Comparison of ENCODE assay signal across 22 cellular contexts in the genomic region with DNA sequence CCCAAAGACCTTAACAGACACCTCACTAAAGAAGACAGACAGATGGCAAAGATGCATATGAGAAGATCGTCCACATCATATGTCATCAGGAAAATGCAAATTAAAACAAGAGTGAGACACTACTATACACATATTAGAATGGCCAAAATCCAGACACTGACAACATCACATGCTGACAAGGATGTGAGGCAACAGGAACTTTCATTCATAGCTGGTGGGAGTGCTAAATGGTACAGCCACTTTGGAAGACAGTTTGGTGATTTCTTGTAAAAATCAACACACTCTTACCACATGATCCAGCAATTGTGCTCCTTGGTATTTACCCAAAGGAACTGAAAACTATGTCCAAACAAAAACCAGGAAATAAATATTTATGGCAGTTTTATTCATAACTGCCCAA. TPM values are rescaled to one million over a fixed set of nuclear protein-coding genes. Genes with fewer than 3 reads are reported as not detected.
DNase-seq lines count a peak whose midpoint lies in the region; ATAC-seq and TF ChIP-seq lines count a peak whose summit lies in the region.
"Had no signal": no experiment of that assay in that cellular context is flagged by ENCODE, and none has a peak within 500 bp of the region (broad histone marks: within the 10 kb centered on the region; RNA-seq: fewer than 3 reads in every experiment).

No MANE protein-coding gene starts in this region.

- intact Hi-C loops in Calu3 (cut with micrococcal nuclease; ENCODE audit: unreplicated experiment) (no loop called here), left colon (cut with DNase I, micrococcal nuclease) (no loop called here)

- no peak overlapping the region for H3K4me3 Mint-ChIP-seq in Calu3 (ENCODE audit: low read depth, unreplicated experiment)
- H3K4me3 Mint-ChIP-seq in naive thymus-derived CD8-positive, alpha-beta T cell, result no peak overlapping the region
- H3K4me3 Mint-ChIP-seq: CD14-positive monocyte; CD4-positive, alpha-beta memory T cell; GM23338; H9 had no signal

- H3K4me1 Mint-ChIP-seq in Calu3 (ENCODE audit: low read depth, unreplicated experiment), result peaks cover 33% of the 10 kb centered on the region
- H3K4me1 Mint-ChIP-seq in naive thymus-derived CD8-positive, alpha-beta T cell, result peaks cover 0 to 2% (median 0%) of the 10 kb centered on the region in 4 donors
- H3K4me1 Mint-ChIP-seq: CD4-positive, alpha-beta memory T cell had no signal

- no peak for TF ChIP-seq CTCF in Calu3 (IDR thresholded peaks at IDR 0.05; ENCODE audit: unreplicated experiment)
- TF ChIP-seq CTCF in VCaP (conservative IDR thresholded peaks at IDR 0.05), result no peak
- no peak for TF ChIP-seq CTCF in neutrophil (IDR thresholded peaks at IDR 0.05)

- no TSS peak for BruUV-seq in Calu3 (replicated peaks; lab: Mats Ljungman, UMichigan)

- H3K9me3 ChIP-seq in neutrophil, result no peaks in the 10 kb centered on the region
- H3K9me3 ChIP-seq: A549; BE2C; BLaER1 treated with 17β-estradiol and CSF1 and Interleukin-3, amounts not matched to agents 10 nM and 100 nM had no signal

- H3K4me1 ChIP-seq in neutrophil (ENCODE audit: control insufficient read depth in 1 of 2, insufficient read depth in 1 of 2, low read depth in 1 of 2, low read length in 1 of 2), result peaks cover 55 to 57% of the 10 kb centered on the region in 2 experiments
- H3K4me1 ChIP-seq: A549, BE2C had no signal

- H3K36me3 Mint-ChIP-seq in Calu3 (ENCODE audit: insufficient read depth, unreplicated experiment), result peaks cover 23% of the 10 kb centered on the region
- no peaks in the 10 kb centered on the region for H3K36me3 Mint-ChIP-seq in naive thymus-derived CD8-positive, alpha-beta T cell
- H3K36me3 Mint-ChIP-seq: CD14-positive monocyte; CD4-positive, alpha-beta memory T cell had no signal

- CTCF ChIA-PET in Calu3 (lab: Charles Lee), result no interaction called here

- peak; percentile 22 for ATAC-seq in left colon
- no peak for ATAC-seq in naive thymus-derived CD8-positive, alpha-beta T cell
- no peak for ATAC-seq in GM21825 (IDR thresholded peaks at IDR 0.05; ENCODE audit: unreplicated experiment)
- ATAC-seq: A549, GM23338, HCT116 had no signal

- no peaks in the 10 kb centered on the region for H3K9me3 Mint-ChIP-seq in Calu3 (ENCODE audit: low read depth, unreplicated experiment)
- no peaks in the 10 kb centered on the region for H3K9me3 Mint-ChIP-seq in naive thymus-derived CD8-positive, alpha-beta T cell
- H3K9me3 Mint-ChIP-seq: GM23338, H9 had no signal

- H3K36me3 ChIP-seq in neutrophil, result no peaks in the 10 kb centered on the region
- H3K36me3 ChIP-seq: BE2C; BLaER1 treated with 17β-estradiol and CSF1 and Interleukin-3, amounts not matched to agents 10 nM and 100 nM had no signal

- no peak for DNase-seq in Calu3
- no peak for DNase-seq in left colon
- no peak for DNase-seq in NCI-H345 (lab: John Stamatoyannopoulos, UW)
- DNase-seq in NOMO-1 (lab: John Stamatoyannopoulos, UW; ENCODE audit: unreplicated experiment in 2 of 2), result no peak
- DNase-seq in naive thymus-derived CD8-positive, alpha-beta T cell, result no peak
- DNase-seq: 8988T; ACHN; AML-193; BE2C; CD4-positive, alpha-beta memory T cell; COR-L47; DMS153; DND-41; H9 had no signal

- H3K4me3 ChIP-seq in neutrophil (ENCODE audit: low read depth in 1 of 2, low read length in 1 of 2), result no peak overlapping the region
- H3K4me3 ChIP-seq: A549; BLaER1 treated with 17β-estradiol and CSF1 and Interleukin-3, amounts not matched to agents 10 nM and 100 nM; GM23338 had no signal

- no peaks in the 10 kb centered on the region for H3K27me3 ChIP-seq in neutrophil
- H3K27me3 ChIP-seq: BE2C; BLaER1 treated with 17β-estradiol and CSF1 and Interleukin-3, amounts not matched to agents 10 nM and 100 nM had no signal

- no peaks in the 10 kb centered on the region for H3K27me3 Mint-ChIP-seq in Calu3 (ENCODE audit: unreplicated experiment)
- H3K27me3 Mint-ChIP-seq in naive thymus-derived CD8-positive, alpha-beta T cell, result peaks cover 0 to 3% (median 0%) of the 10 kb centered on the region in 5 donors
- H3K27me3 Mint-ChIP-seq: CD4-positive, alpha-beta memory T cell had no signal

- POLR2A ChIA-PET in naive thymus-derived CD8-positive, alpha-beta T cell (lab: Charles Lee), result no interaction called here

- peak overlapping the region; percentile 36 for H3K27ac Mint-ChIP-seq in Calu3 (ENCODE audit: unreplicated experiment)
- H3K27ac Mint-ChIP-seq in naive thymus-derived CD8-positive, alpha-beta T cell, result no peak overlapping the region
- H3K27ac Mint-ChIP-seq: CD14-positive monocyte; CD4-positive, alpha-beta memory T cell; GM23338; H9 had no signal

- H3K27ac ChIP-seq in VCaP (peak overlapping the region; percentile 52), neutrophil (peak overlapping the region; percentile 20)
- H3K27ac ChIP-seq: A549; BLaER1 treated with 17β-estradiol and CSF1 and Interleukin-3, amounts not matched to agents 10 nM and 100 nM had no signal

RNA-seq across cellular contexts. Expression of a gene that starts 17.6 kb away (rescaled TPM):
- 24.9 and 28.5 TPM in 2 replicates for total RNA-seq in Calu3 (2022)
- 10 to 100 TPM; 30.6 to 34.1 TPM for total RNA-seq in left colon
- under 1 TPM in 1 of 2 experiments, not detected in 1; 0.25 TPM for total RNA-seq in naive thymus-derived CD8-positive, alpha-beta T cell
- under 1 TPM in 2 of 3 donors, not detected in 1; 0.04 to 0.25 TPM for polyA plus RNA-seq in naive thymus-derived CD8-positive, alpha-beta T cell
- polyA plus RNA-seq: CD14-positive monocyte had no signal

RNA-seq across cellular contexts. Expression of a gene that starts 17.8 kb away (rescaled TPM):
- total RNA-seq in Calu3 (2022), result 16.0 and 21.9 TPM in 2 replicates
- total RNA-seq in left colon, result 10 to 100 TPM; 10.9 to 15.6 TPM
- total RNA-seq in naive thymus-derived CD8-positive, alpha-beta T cell, result not detected
- polyA plus RNA-seq in naive thymus-derived CD8-positive, alpha-beta T cell, result under 1 TPM; 0.30 to 0.50 (median 0.49) TPM

RNA-seq across cellular contexts. Expression of a gene that starts 53.4 kb away (rescaled TPM):
- total RNA-seq in Calu3 (2022) (21.5 and 28.1 TPM in 2 replicates), left colon (10 to 100 TPM; 19.0 to 27.7 TPM)
- 10 to 100 TPM; 29.6 to 35.4 TPM for total RNA-seq in naive thymus-derived CD8-positive, alpha-beta T cell
- 10 to 100 TPM; 17.0 to 26.0 (median 17.6) TPM for polyA plus RNA-seq in naive thymus-derived CD8-positive, alpha-beta T cell

Comparison
In these comparisons a context has a peak if more than half of its experiments do, and no peak if none do; other contexts are left out.
1. RNA of a gene that starts 17.6 kb away (total RNA-seq): 30.6 to 34.1 TPM in left colon and 24.9 to 28.5 TPM in Calu3; 0.25 TPM in naive thymus-derived CD8-positive, alpha-beta T cell; every median in the first group is over 10 times any median in the second.
2. RNA of a gene that starts 17.8 kb away (total RNA-seq): 16.0 to 21.9 TPM in Calu3 and 10.9 to 15.6 TPM in left colon; not detected in naive thymus-derived CD8-positive, alpha-beta T cell; every median in the first group is over 10 times any median in the second.